In the genomic region with DNA sequence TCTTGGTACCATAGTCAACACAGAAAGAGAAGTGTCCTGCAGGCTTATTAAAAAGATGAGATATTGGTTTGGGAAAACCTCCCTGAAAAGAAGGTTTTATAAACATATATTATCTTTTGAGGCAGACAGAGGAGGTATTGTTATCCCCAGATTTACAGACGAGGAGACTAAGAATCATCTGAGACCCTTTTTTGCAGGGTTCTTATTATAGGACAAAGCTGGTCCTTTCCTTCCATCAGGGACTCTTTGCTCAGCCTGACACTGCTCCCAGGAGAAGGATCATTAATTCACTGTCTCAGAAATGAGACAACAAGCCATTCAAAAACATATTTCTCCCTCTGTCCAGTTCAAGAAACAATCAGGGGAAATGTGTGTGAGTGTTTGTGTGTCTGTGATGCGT, we compare ENCODE assay signal across 19 cellular contexts.
"Had no signal": no experiment of that assay in that cellular context is flagged by ENCODE, and none has a peak within 500 bp of the region (broad histone marks: within the 10 kb centered on the region; RNA-seq: fewer than 3 reads in every experiment).

No MANE protein-coding gene starts in this region.

- H3K9me3 Mint-ChIP-seq: activated CD4-positive, alpha-beta memory T cell treated with anti-CD3 and anti-CD28 coated beads for 36 hours; neural progenitor cell had no signal

- ATAC-seq: gastrocnemius medialis, left lung had no signal

- H3K36me3 Mint-ChIP-seq: neural progenitor cell had no signal

- H3K27me3 Mint-ChIP-seq: activated CD4-positive, alpha-beta memory T cell treated with anti-CD3 and anti-CD28 coated beads for 36 hours had no signal

- H3K27ac Mint-ChIP-seq: activated CD4-positive, alpha-beta memory T cell treated with anti-CD3 and anti-CD28 coated beads for 36 hours; neural progenitor cell had no signal

- H3K4me3 Mint-ChIP-seq: activated CD4-positive, alpha-beta memory T cell treated with anti-CD3 and anti-CD28 coated beads for 36 hours; neural progenitor cell had no signal

- DNase-seq: activated CD4-positive, alpha-beta memory T cell treated with anti-CD3 and anti-CD28 coated beads for 36 hours; activated CD4-positive, CD25-positive, alpha-beta regulatory T cell treated with anti-CD3 and anti-CD28 coated beads, Interleukin-2, amount 50 U/mL, for 72 hours; activated effector memory CD4-positive, alpha-beta T cell treated with anti-CD3 and anti-CD28 coated beads, Interleukin-2, amount 50 U/mL, for 16 hours; activated T-cell treated with anti-CD3 and anti-CD28 coated beads, Interleukin-2, amount 50 U/mL, for 48 hours; aorta; brain microvascular endothelial cell; gastrocnemius medialis; head of caudate nucleus; kidney; left lung; midbrain; stimulated activated CD4-positive, alpha-beta T cell treated with anti-CD3 and anti-CD28 coated beads, Interleukin-12 subunit alpha, Interleukin-12 subunit beta, amount 100 ng/mL, for 4 hours; stimulated activated CD4-positive, alpha-beta T cell treated with anti-CD3 and anti-CD28 coated beads, Interleukin-1b, Interleukin-23, amount 100 ng/mL, for 48 hours; stimulated activated CD8-positive, alpha-beta memory T cell treated with anti-CD3 and anti-CD28 coated beads, Interleukin-4, amount 100 ng/mL, for 48 hours; stimulated activated naive CD4-positive, alpha-beta T cell; substantia nigra; T1000; tibial artery had no signal
